ENCODE assay signal across 9 cellular contexts in genomic region chr14:105065280-105066228, GRCh38. TPM values are rescaled to one million over a fixed set of nuclear protein-coding genes. Genes with fewer than 3 reads are reported as not detected.
DNase-seq lines count a peak whose midpoint lies in the region; ATAC-seq and TF ChIP-seq lines count a peak whose summit lies in the region.
"Had no signal": no experiment of that assay in that cellular context is flagged by ENCODE, and none has a peak within 500 bp of the region (broad histone marks: within the 10 kb centered on the region; RNA-seq: fewer than 3 reads in every experiment).

A gene with protein sequence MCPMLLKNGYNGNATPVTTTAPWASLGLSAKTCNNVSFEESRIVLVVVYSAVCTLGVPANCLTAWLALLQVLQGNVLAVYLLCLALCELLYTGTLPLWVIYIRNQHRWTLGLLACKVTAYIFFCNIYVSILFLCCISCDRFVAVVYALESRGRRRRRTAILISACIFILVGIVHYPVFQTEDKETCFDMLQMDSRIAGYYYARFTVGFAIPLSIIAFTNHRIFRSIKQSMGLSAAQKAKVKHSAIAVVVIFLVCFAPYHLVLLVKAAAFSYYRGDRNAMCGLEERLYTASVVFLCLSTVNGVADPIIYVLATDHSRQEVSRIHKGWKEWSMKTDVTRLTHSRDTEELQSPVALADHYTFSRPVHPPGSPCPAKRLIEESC (minus strand): TSS chr14:105065430. CDS start chr14:105055420, 10,010 bp downstream.

- peak; percentile 90 for DNase-seq in T follicular helper cell (ENCODE audit: low read depth)
- DNase-seq in activated naive CD4-positive, alpha-beta T cell treated with anti-CD3 and anti-CD28 coated beads, Interleukin-2, amount 50 U/mL, for 72 hours (ENCODE audit: low spot score in 2 of 2): peak; percentile 82 to 92
- peak; percentile 13 for DNase-seq in midbrain (lab: John Stamatoyannopoulos, UW)
- peak; percentile 82 to 97 (median 92) for DNase-seq in stimulated activated naive CD4-positive, alpha-beta T cell (lab: John Stamatoyannopoulos, UW)
- no peak for DNase-seq in retina
- no peak for DNase-seq in HFFc6

- no peak for TF ChIP-seq CTCF in HFFc6 (IDR thresholded peaks at IDR 0.05)

- no peaks in the 10 kb centered on the region; the same call in none of the 2 replicates for H3K27me3 Mint-ChIP-seq in HFFc6 (ENCODE audit: insufficient read depth)

- H3K36me3 Mint-ChIP-seq in activated naive CD4-positive, alpha-beta T cell treated with anti-CD3 and anti-CD28 coated beads, Interleukin-2, amount 50 U/mL, for 72 hours: peaks cover 18 to 29% of the 10 kb centered on the region in 2 donors
- no peaks in the 10 kb centered on the region for H3K36me3 Mint-ChIP-seq in HFFc6 (ENCODE audit: low read depth)

- no peak within 1 kb of the TSS for H3K4me3 Mint-ChIP-seq in HFFc6

- peak; percentile 52 for ATAC-seq in GM18517 (IDR thresholded peaks at IDR 0.05; ENCODE audit: unreplicated experiment)
- ATAC-seq in HG03045 (IDR thresholded peaks at IDR 0.05; ENCODE audit: unreplicated experiment): peak; percentile 38
- peak; percentile 74 to 86 for ATAC-seq in activated naive CD4-positive, alpha-beta T cell treated with anti-CD3 and anti-CD28 coated beads, Interleukin-2, amount 50 U/mL, for 72 hours

- no peaks in the 10 kb centered on the region for H3K9me3 Mint-ChIP-seq in activated naive CD4-positive, alpha-beta T cell treated with anti-CD3 and anti-CD28 coated beads, Interleukin-2, amount 50 U/mL, for 72 hours
- no peaks in the 10 kb centered on the region for H3K9me3 Mint-ChIP-seq in HFFc6

- peaks cover 20% of the 10 kb centered on the region for H3K4me1 Mint-ChIP-seq in HFFc6 (ENCODE audit: low read depth)

- peak within 1 kb of the TSS; percentile 98 for H3K27ac Mint-ChIP-seq in activated naive CD4-positive, alpha-beta T cell treated with anti-CD3 and anti-CD28 coated beads, Interleukin-2, amount 50 U/mL, for 72 hours
- no peak within 1 kb of the TSS for H3K27ac Mint-ChIP-seq in HFFc6

RNA-seq across cellular contexts. Expression of the gene that starts here (rescaled TPM):
- total RNA-seq in activated naive CD4-positive, alpha-beta T cell treated with anti-CD3 and anti-CD28 coated beads, Interleukin-2, amount 50 U/mL, for 72 hours: 10 to 100 TPM; 24.9 to 32.6 TPM
- total RNA-seq in HFFc6 (2021; fragmentation: NEBNext Ultra II Directional; extraction: Animal tissue kit (Norgen Biotek cat#: 25700)): under 1 TPM in 2 of 6 experiments, not detected in 4; 0.05 to 0.14 TPM
- total RNA-seq: M059J had no signal

Comparison
In these comparisons a context has a peak if more than half of its experiments do, and no peak if none do; other contexts are left out.
1. RNA of the gene that starts here (total RNA-seq): 24.9 to 32.6 TPM in activated naive CD4-positive, alpha-beta T cell treated with anti-CD3 and anti-CD28 coated beads, Interleukin-2, amount 50 U/mL, for 72 hours; 0.05 to 0.14 TPM in HFFc6; every median in the first group is over 10 times any median in the second.
2. DNase-seq: peak in T follicular helper cell (single experiment), activated naive CD4-positive, alpha-beta T cell treated with anti-CD3 and anti-CD28 coated beads, Interleukin-2, amount 50 U/mL, for 72 hours (2 of 2), midbrain (single experiment) and stimulated activated naive CD4-positive, alpha-beta T cell (6 of 6); none in retina (single experiment) and HFFc6 (single experiment).
3. Peak in every context shown above with its lines, with median percentiles within 50 percentile points of each other: ATAC-seq.